Comparison of ENCODE assay signal across 8 cellular contexts in genomic region chr4:147160908-147161513, GRCh38.
DNase-seq lines count a peak whose midpoint lies in the region; ATAC-seq and TF ChIP-seq lines count a peak whose summit lies in the region.

No MANE protein-coding gene starts in this region.

- H3K27ac ChIP-seq in parathyroid adenoma, result no peak overlapping the region

- no peaks in the 10 kb centered on the region for H3K9me3 ChIP-seq in parathyroid adenoma (ENCODE audit: control insufficient read depth, low read length)

- no peaks in the 10 kb centered on the region for H3K36me3 ChIP-seq in parathyroid adenoma (ENCODE audit: control insufficient read depth, insufficient read depth, low read length)

- no peak overlapping the region for H3K4me2 ChIP-seq in parathyroid adenoma (ENCODE audit: low read length)

- no peak overlapping the region for H3K9ac ChIP-seq in parathyroid adenoma

- H3K4me1 ChIP-seq in parathyroid adenoma, result no peaks in the 10 kb centered on the region

- no peak overlapping the region for H2AFZ ChIP-seq in parathyroid adenoma

- ATAC-seq in activated T-cell treated with anti-CD3 and anti-CD28 coated beads, Interleukin-2, amount 50 U/mL, for 72 hours (replicated peaks in 1 of 2), result peak; percentile 53 to 59
- peak; percentile 85 for ATAC-seq in GM21526 (IDR thresholded peaks at IDR 0.05; ENCODE audit: low FRiP score, unreplicated experiment)
- ATAC-seq in HG03565 (IDR thresholded peaks at IDR 0.05; ENCODE audit: unreplicated experiment), result peak; percentile 97

- no peaks in the 10 kb centered on the region for H3K79me2 ChIP-seq in parathyroid adenoma

- no peak for DNase-seq in activated T-cell treated with anti-CD3 and anti-CD28 coated beads, Interleukin-2, amount 50 U/mL, for 72 hours
- DNase-seq in activated T-cell treated with anti-CD3 and anti-CD28 coated beads, Interleukin-2, amount 50 U/mL, for 48 hours, result no peak
- DNase-seq in SK-N-DZ (ENCODE audit: low spot score), result peak; percentile 42
- DNase-seq in fibroblast of the aortic adventitia (ENCODE audit: low read depth), result peak; percentile 77
- no peak for DNase-seq in activated gamma-delta T cell (lab: John Stamatoyannopoulos, UW)

- no peaks in the 10 kb centered on the region for H3K9me3 Mint-ChIP-seq in activated T-cell treated with anti-CD3 and anti-CD28 coated beads, Interleukin-2, amount 50 U/mL, for 72 hours

- H3K4me1 Mint-ChIP-seq in activated T-cell treated with anti-CD3 and anti-CD28 coated beads, Interleukin-2, amount 50 U/mL, for 72 hours (ENCODE audit: low read depth), result no peaks in the 10 kb centered on the region

- H3K36me3 Mint-ChIP-seq in activated T-cell treated with anti-CD3 and anti-CD28 coated beads, Interleukin-2, amount 50 U/mL, for 72 hours (ENCODE audit: insufficient read depth in 2 of 2), result no peaks in the 10 kb centered on the region

- TF ChIP-seq CTCF in fibroblast of the aortic adventitia (IDR thresholded peaks at IDR 0.05; ENCODE audit: insufficient read depth, low read length), result peak; percentile 91
- peak; percentile 51 for TF ChIP-seq CTCF in parathyroid adenoma (IDR thresholded peaks at IDR 0.05)

- peaks cover 33% of the 10 kb centered on the region for H3K27me3 Mint-ChIP-seq in activated T-cell treated with anti-CD3 and anti-CD28 coated beads, Interleukin-2, amount 50 U/mL, for 72 hours (ENCODE audit: low read depth)

- no peak overlapping the region for H3K4me3 Mint-ChIP-seq in activated T-cell treated with anti-CD3 and anti-CD28 coated beads, Interleukin-2, amount 50 U/mL, for 72 hours

- H3K4me3 ChIP-seq in fibroblast of the aortic adventitia (ENCODE audit: low read depth, low read length) (no peak overlapping the region), parathyroid adenoma (ENCODE audit: low read depth, low read length) (no peak overlapping the region)

- H3K27me3 ChIP-seq in parathyroid adenoma (ENCODE audit: control insufficient read depth, insufficient read depth, low read length), result no peaks in the 10 kb centered on the region

- no peak overlapping the region for H3K27ac Mint-ChIP-seq in activated T-cell treated with anti-CD3 and anti-CD28 coated beads, Interleukin-2, amount 50 U/mL, for 72 hours

Comparison
In these comparisons a context has a peak if more than half of its experiments do, and no peak if none do; other contexts are left out.
1. DNase-seq: peak in SK-N-DZ (single experiment) and fibroblast of the aortic adventitia (single experiment); none in activated T-cell treated with anti-CD3 and anti-CD28 coated beads, Interleukin-2, amount 50 U/mL, for 72 hours (0 of 2), activated T-cell treated with anti-CD3 and anti-CD28 coated beads, Interleukin-2, amount 50 U/mL, for 48 hours (0 of 2) and activated gamma-delta T cell (single experiment).
2. Peak in every context shown above with its lines, with median percentiles within 50 percentile points of each other: ATAC-seq.